Comparison of ENCODE assay signal across 8 cellular contexts in genomic region chr20:41136695-41137411, GRCh38. TPM values are rescaled to one million over a fixed set of nuclear protein-coding genes. Genes with fewer than 3 reads are reported as not detected.
DNase-seq lines count a peak whose midpoint lies in the region; ATAC-seq, FAIRE-seq and TF ChIP-seq lines count a peak whose summit lies in the region.

No MANE protein-coding gene starts in this region.

- ATAC-seq in activated naive CD8-positive, alpha-beta T cell treated with anti-CD3 and anti-CD28 coated beads, Interleukin-2, amount 10 ng/mL, durations not matched to agents 7 days and 5 days (ENCODE audit: low read depth) = peak; percentile 44
- ATAC-seq in Right ventricle myocardium inferior = peak; percentile 92
- ATAC-seq in pancreas = peak; percentile 88 to 93 (median 90)

- TF ChIP-seq CTCF in SK-N-SH (IDR thresholded peaks at IDR 0.05) (no peak), pancreas (IDR thresholded peaks at IDR 0.05) (no peak)

- H3K27ac ChIP-seq in SK-N-SH (ENCODE audit: low read depth in 2 of 2, low read length in 1 of 2) (peak overlapping the region; percentile 79 to 93), pancreas (peak overlapping the region; percentile 83 to 93 (median 86)), thymus (ENCODE audit: low read depth) (peak overlapping the region; percentile 98)

- peaks cover 42% of the 10 kb centered on the region for H3K4me1 Mint-ChIP-seq in activated naive CD8-positive, alpha-beta T cell treated with anti-CD3 and anti-CD28 coated beads, Interleukin-2, amount 10 ng/mL, durations not matched to agents 7 days and 5 days

- H3K9ac ChIP-seq in SK-N-SH = peak overlapping the region; percentile 94

- WGBS in SK-N-SH (ENCODE audit: low lambda C conversion rate) = 4% methylated on average over 14 of the region's 94 CpGs
- WGBS in pancreas, 2 donors = 0 to 1% methylated on average over 75 to 94 of the region's 94 CpGs
- under 1% methylated on average over 94 of the region's 94 CpGs for WGBS in thymus

- TF ChIP-seq POLR2A in H54 (IDR thresholded peaks at IDR 0.05; ENCODE audit: low read depth, low read length) = peak; percentile 59

- intact Hi-C loops in Right ventricle myocardium inferior (cut with DNase I) (loop anchor here (10.0 kb wide), 1 partner anchor 278 kb away; no protein-coding TSS in a partner anchor), pancreas (cut with DNase I) (no loop called here)

- peaks cover 18% of the 10 kb centered on the region for H3K36me3 Mint-ChIP-seq in activated naive CD8-positive, alpha-beta T cell treated with anti-CD3 and anti-CD28 coated beads, Interleukin-2, amount 10 ng/mL, durations not matched to agents 7 days and 5 days

- no peaks in the 10 kb centered on the region for H3K9me2 ChIP-seq in SK-N-SH

- peak overlapping the region; percentile 83 for H3K4me2 ChIP-seq in SK-N-SH

- H3K4me1 ChIP-seq in SK-N-SH (ENCODE audit: control insufficient read depth in 1 of 2, insufficient read depth in 2 of 2, low read depth in 1 of 2, low read length in 1 of 2) = peaks cover 9 to 40% of the 10 kb centered on the region in 2 experiments; a peak in 3 of 4 replicates
- peaks cover 0 to 3% (median 0%) of the 10 kb centered on the region in 3 donors for H3K4me1 ChIP-seq in pancreas
- peaks cover 37% of the 10 kb centered on the region for H3K4me1 ChIP-seq in thymus (ENCODE audit: control insufficient read depth, insufficient read depth, low read length)

- no peak for TF ChIP-seq RAD21 in SK-N-SH (IDR thresholded peaks at IDR 0.05; ENCODE audit: low read length)

- H3K4me3 ChIP-seq in SK-N-SH (ENCODE audit: low read depth in 2 of 2, low read length in 1 of 2) = peak overlapping the region; percentile 94 to 97
- peak overlapping the region; percentile 84 to 95 (median 90) for H3K4me3 ChIP-seq in pancreas
- peak overlapping the region; percentile 93 for H3K4me3 ChIP-seq in thymus (ENCODE audit: low read length)

- CTCF ChIA-PET in SK-N-SH (lab: Yijun Ruan, JAX) = interaction anchor here (1.4 to 3.4 kb wide), 3 partner anchors 31 to 203 kb away, joined by 4 to 16 read pairs (median 11); no protein-coding TSS in a partner anchor

- peaks cover 37% of the 10 kb centered on the region for H4K20me1 ChIP-seq in SK-N-SH (ENCODE audit: insufficient read depth)

- DNase-seq in G401 (ENCODE audit: low spot score) (peak; percentile 91), H54 (ENCODE audit: insufficient read length, low spot score) (peak; percentile 86), M059J (ENCODE audit: low read depth) (peak; percentile 82), SK-N-SH (peak; percentile 99), Right ventricle myocardium inferior (ENCODE audit: missing footprints) (peak; percentile 94), pancreas (peak; percentile 84 to 94 (median 88))
- peak; percentile 92 for DNase-seq in activated naive CD8-positive, alpha-beta T cell treated with anti-CD3 and anti-CD28 coated beads, Interleukin-2, amount 10 ng/mL, durations not matched to agents 7 days and 5 days

- peak overlapping the region; percentile 76 for H2AFZ ChIP-seq in SK-N-SH (ENCODE audit: low read depth)

- H3K27ac Mint-ChIP-seq in activated naive CD8-positive, alpha-beta T cell treated with anti-CD3 and anti-CD28 coated beads, Interleukin-2, amount 10 ng/mL, durations not matched to agents 7 days and 5 days = peak overlapping the region; percentile 83

- H3F3A ChIP-seq in SK-N-SH (replicated peaks; ENCODE audit: insufficient read depth) = no peaks in the 10 kb centered on the region

- H3K36me3 ChIP-seq in SK-N-SH (replicated peaks in 1 of 2; ENCODE audit: control insufficient read depth in 1 of 2, insufficient read depth in 2 of 2, low read length in 1 of 2) (no peaks in the 10 kb centered on the region), pancreas (no peaks in the 10 kb centered on the region), thymus (ENCODE audit: control insufficient read depth, insufficient read depth) (no peaks in the 10 kb centered on the region)

- TF ChIP-seq EP300 in SK-N-SH (IDR thresholded peaks at IDR 0.05; ENCODE audit: borderline replicate concordance in 1 of 2, low read depth in 1 of 2, low read length in 1 of 2) = no peak

- in situ Hi-C loops in G401 (cut with HindIII; ENCODE audit: low sequenced_read_pairs) = no loop called here

- FAIRE-seq in H54 (lab: Jason Lieb, UNC) (no peak), pancreas (lab: Jason Lieb, UNC) (no peak)

- POLR2A ChIA-PET in SK-N-SH (lab: Yijun Ruan, JAX) = interaction anchor here (0.7 to 1.1 kb wide), 3 partner anchors 33 to 91 kb away, joined by 3 read pairs; no protein-coding TSS in a partner anchor
- POLR2A ChIA-PET in activated naive CD8-positive, alpha-beta T cell treated with anti-CD3 and anti-CD28 coated beads, Interleukin-2, amount 10 ng/mL, durations not matched to agents 7 days and 5 days (lab: Charles Lee) = interaction anchor here (0.8 to 17.2 kb wide), 9 partner anchors 8 to 181 kb away, joined by 3 to 505 read pairs (median 8); partner anchors contain the start of gene ZHX3

- H3K27me3 ChIP-seq in SK-N-SH (ENCODE audit: insufficient read depth) (no peaks in the 10 kb centered on the region), pancreas (no peaks in the 10 kb centered on the region), thymus (ENCODE audit: control insufficient read depth, insufficient read depth) (no peaks in the 10 kb centered on the region)

- H3K9me3 ChIP-seq in SK-N-SH (no peaks in the 10 kb centered on the region), pancreas (no peaks in the 10 kb centered on the region), thymus (ENCODE audit: control insufficient read depth) (no peaks in the 10 kb centered on the region)

- peaks cover 45% of the 10 kb centered on the region for H3K79me2 ChIP-seq in SK-N-SH (ENCODE audit: insufficient read depth)

- peak overlapping the region; percentile 83 for H3K4me3 Mint-ChIP-seq in activated naive CD8-positive, alpha-beta T cell treated with anti-CD3 and anti-CD28 coated beads, Interleukin-2, amount 10 ng/mL, durations not matched to agents 7 days and 5 days

- no peaks in the 10 kb centered on the region for H3K9me3 Mint-ChIP-seq in activated naive CD8-positive, alpha-beta T cell treated with anti-CD3 and anti-CD28 coated beads, Interleukin-2, amount 10 ng/mL, durations not matched to agents 7 days and 5 days

- H3K27me3 Mint-ChIP-seq in activated naive CD8-positive, alpha-beta T cell treated with anti-CD3 and anti-CD28 coated beads, Interleukin-2, amount 10 ng/mL, durations not matched to agents 7 days and 5 days = no peaks in the 10 kb centered on the region

TF ChIP-seq in SK-N-SH, 30 proteins besides CTCF, POLR2A, EP300 and RAD21:
- TF ChIP-seq USF1 (IDR thresholded peaks at IDR 0.05; ENCODE audit: borderline replicate concordance, low read depth) = no peak
- peak; percentile 68 for TF ChIP-seq MXI1 (IDR thresholded peaks at IDR 0.05; ENCODE audit: low read depth, low read length)
- no peak for TF ChIP-seq FOXJ3 (CRISPR knock-in tag; IDR thresholded peaks at IDR 0.05)
- TF ChIP-seq NRF1 (IDR thresholded peaks at IDR 0.05; ENCODE audit: low read depth, low read length) = peak; percentile 78; the same call in 1 of the 2 replicates
- TF ChIP-seq PBX3 (IDR thresholded peaks at IDR 0.05) = peak; percentile 98
- peak; percentile 56; the same call in 1 of the 2 replicates for TF ChIP-seq TAF1 (IDR thresholded peaks at IDR 0.05; ENCODE audit: borderline replicate concordance, low read depth, low read length)
- peak; percentile 25; the same call in 1 of the 2 replicates for TF ChIP-seq IRF3 (IDR thresholded peaks at IDR 0.05; ENCODE audit: low read depth, low read length)
- TF ChIP-seq MAX (IDR thresholded peaks at IDR 0.05; ENCODE audit: low read depth) = peak; percentile 55; the same call in 1 of the 2 replicates
- TF ChIP-seq CHD2 (IDR thresholded peaks at IDR 0.05; ENCODE audit: low read length, partially characterized antibody) = peak; percentile 61
- TF ChIP-seq POLR2AphosphoS5 (IDR thresholded peaks at IDR 0.05; ENCODE audit: low read depth, low read length) = peak; percentile 70; the same call in 1 of the 2 replicates

RNA-seq across cellular contexts. Expression of gene PLCG1, which starts 0.5 kb away (rescaled TPM):
- total RNA-seq in G401 (2014; rRNA removed; shearing (Covaris generic)) = 87.0 and 117 TPM in 2 replicates
- total RNA-seq in M059J (2014; rRNA removed; shearing (Covaris generic)) = 59.4 and 65.7 TPM in 2 replicates
- polyA plus RNA-seq in SK-N-SH (2012; rRNA removed) (81.4 and 81.9 TPM in 2 replicates), pancreas (10 to 100 TPM; 40.6 to 41.7 TPM), thymus (126 TPM)
- polyA plus RNA-seq in SK-N-SH (2012; cell fraction: cytosol; rRNA removed) = 25.9 and 40.7 TPM in 2 replicates
- 413 and 515 TPM in 2 replicates for polyA plus RNA-seq in SK-N-SH (2012; cell fraction: nucleus; rRNA removed)
- 100 to 1,000 TPM; 419 to 425 TPM for total RNA-seq in activated naive CD8-positive, alpha-beta T cell treated with anti-CD3 and anti-CD28 coated beads, Interleukin-2, amount 10 ng/mL, durations not matched to agents 7 days and 5 days
- total RNA-seq in Right ventricle myocardium inferior (43.4 TPM), pancreas (10 to 100 TPM in 5 of 6 donors, 1 to 10 TPM in 1; 9.9 to 38.9 (median 18.5) TPM)

Comparison
In these comparisons a context has a peak if more than half of its experiments do, and no peak if none do; other contexts are left out.
1. Peak in every context shown above with its lines: DNase-seq, ATAC-seq, H3K4me3 ChIP-seq and H3K27ac ChIP-seq.